Comparison of ENCODE assay signal across 22 cellular contexts in genomic region chr9:125660557-125660956, GRCh38. TPM values are rescaled to one million over a fixed set of nuclear protein-coding genes. Genes with fewer than 3 reads are reported as not detected.
DNase-seq lines count a peak whose midpoint lies in the region; ATAC-seq, FAIRE-seq and TF ChIP-seq lines count a peak whose summit lies in the region.
"Had no signal": no experiment of that assay in that cellular context is flagged by ENCODE, and none has a peak within 500 bp of the region (broad histone marks: within the 10 kb centered on the region; RNA-seq: fewer than 3 reads in every experiment).

No MANE protein-coding gene starts in this region.

- no peak overlapping the region for H3K23ac ChIP-seq in mesendoderm (ENCODE audit: low read length)

- DNase-seq in activated CD4-positive, alpha-beta memory T cell treated with anti-CD3 and anti-CD28 coated beads for 36 hours: peak; percentile 18
- DNase-seq in activated CD4-positive, alpha-beta memory T cell treated with anti-CD3 and anti-CD28 coated beads, Interleukin-2, amount 10 ng/mL, durations not matched to agents 7 days and 5 days: no peak
- DNase-seq in GM23248: no peak
- no peak for DNase-seq in GM12878 (ENCODE audit: low read depth, low spot score)
- DNase-seq in mesendoderm: peak; percentile 55
- no peak for DNase-seq in cerebellar cortex (ENCODE audit: low spot score)
- DNase-seq in CD1c-positive myeloid dendritic cell (ENCODE audit: extremely low spot score): no peak
- no peak for DNase-seq in C1 segment of cervical spinal cord (lab: John Stamatoyannopoulos, UW)
- DNase-seq: CD4-positive, alpha-beta memory T cell; COR-L47; DMS53; NCI-H1048; NCI-H1417; NCI-H1694; NCI-H2029 treated with DMSO at 0.1 percent for 48 hours; NCI-H446 treated with DMSO at 0.1 percent for 48 hours; NCI-H526; SHP77 had no signal

- no peak for FAIRE-seq in GM12878 (lab: Jason Lieb, UNC)

- H3K9me3 Mint-ChIP-seq in activated CD4-positive, alpha-beta memory T cell treated with anti-CD3 and anti-CD28 coated beads for 36 hours: no peaks in the 10 kb centered on the region
- no peaks in the 10 kb centered on the region for H3K9me3 Mint-ChIP-seq in activated CD4-positive, alpha-beta memory T cell treated with anti-CD3 and anti-CD28 coated beads, Interleukin-2, amount 10 ng/mL, durations not matched to agents 7 days and 5 days
- H3K9me3 Mint-ChIP-seq: CD4-positive, alpha-beta memory T cell had no signal

- no peak for TF ChIP-seq POLR2A in GM12878 (IDR thresholded peaks at IDR 0.05; ENCODE audit: low read depth, low read length)

- SMC1A ChIA-PET in GM12878 (lab: Charles Lee; ENCODE audit: uncharacterized antibody, unreplicated experiment): interaction anchor here (0.5 to 4.9 kb wide), 12 partner anchors 8 to 1572 kb away, joined by 3 to 19 read pairs (median 6); partner anchors contain the start of gene MAPKAP1

- POLR2A ChIA-PET in activated CD4-positive, alpha-beta memory T cell treated with anti-CD3 and anti-CD28 coated beads for 36 hours (lab: Charles Lee): interaction anchor here (1.8 kb wide), 1 partner anchor 10 kb away, joined by 6 read pairs; no protein-coding TSS in a partner anchor
- POLR2A ChIA-PET in activated CD4-positive, alpha-beta memory T cell treated with anti-CD3 and anti-CD28 coated beads, Interleukin-2, amount 10 ng/mL, durations not matched to agents 7 days and 5 days (lab: Charles Lee): no interaction called here
- POLR2A ChIA-PET in GM12878 (lab: Charles Lee): interaction anchor here (0.7 to 2.6 kb wide), 6 partner anchors 9 to 27 kb away, joined by 3 to 20 read pairs (median 3); no protein-coding TSS in a partner anchor

- no peaks in the 10 kb centered on the region for H3K27me3 Mint-ChIP-seq in activated CD4-positive, alpha-beta memory T cell treated with anti-CD3 and anti-CD28 coated beads for 36 hours
- no peaks in the 10 kb centered on the region for H3K27me3 Mint-ChIP-seq in activated CD4-positive, alpha-beta memory T cell treated with anti-CD3 and anti-CD28 coated beads, Interleukin-2, amount 10 ng/mL, durations not matched to agents 7 days and 5 days
- H3K27me3 Mint-ChIP-seq: CD4-positive, alpha-beta memory T cell had no signal

- H2BK120ac ChIP-seq in mesendoderm (ENCODE audit: low read depth, low read length): no peak overlapping the region

- intact Hi-C loops in activated CD4-positive, alpha-beta memory T cell treated with anti-CD3 and anti-CD28 coated beads for 36 hours (cut with micrococcal nuclease): loop anchor here (1.0 to 5.0 kb wide), 3 partner anchors 10 to 42 kb away; no protein-coding TSS in a partner anchor
- intact Hi-C loops in GM12878 (cut with micrococcal nuclease; ENCODE audit: unreplicated experiment): loop anchor here (1.0 kb wide), 1 partner anchor 23 kb away; no protein-coding TSS in a partner anchor

- in situ Hi-C loops in GM23248 (cut with MboI): no loop called here
- in situ Hi-C loops in GM12878 (cut with MboI): no loop called here

- RAD21 ChIA-PET in GM12878 (lab: Charles Lee; ENCODE audit: unreplicated experiment): interaction anchor here (1.0 to 4.7 kb wide), 7 partner anchors 9 to 90 kb away, joined by 3 to 28 read pairs (median 4); no protein-coding TSS in a partner anchor

- H3K79me1 ChIP-seq in mesendoderm (ENCODE audit: low read length): peaks cover 3% of the 10 kb centered on the region

- no peaks in the 10 kb centered on the region for H3K9me2 ChIP-seq in GM23248 (ENCODE audit: insufficient read depth)

- 92 to 97% methylated on average over 6 of the region's 6 CpGs for WGBS in GM23248 (ENCODE audit: low coverage in 1 of 2, low lambda C conversion rate in 2 of 2, missing lambda C conversion rate in 2 of 2), 2 experiments
- WGBS in GM12878 (ENCODE audit: insufficient coverage, insufficient replicate concordance, low lambda C conversion rate, missing lambda C conversion rate): 54% methylated on average over 6 of the region's 6 CpGs
- WGBS in mesendoderm (ENCODE audit: extremely low coverage, insufficient coverage, low lambda C conversion rate): no CpG with 5 or more reads among the region's 6 CpGs

- H2BK15ac ChIP-seq in mesendoderm (replicated peaks; ENCODE audit: low read depth): no peak overlapping the region

- TF ChIP-seq RAD21 in GM12878 (IDR thresholded peaks at IDR 0.05; ENCODE audit: insufficient read depth, low read depth, low read length): no peak

- H3K56ac ChIP-seq in mesendoderm (ENCODE audit: low read length): no peak overlapping the region

- peaks cover 19% of the 10 kb centered on the region for H3K36me3 Mint-ChIP-seq in activated CD4-positive, alpha-beta memory T cell treated with anti-CD3 and anti-CD28 coated beads for 36 hours
- H3K36me3 Mint-ChIP-seq in activated CD4-positive, alpha-beta memory T cell treated with anti-CD3 and anti-CD28 coated beads, Interleukin-2, amount 10 ng/mL, durations not matched to agents 7 days and 5 days (ENCODE audit: low read depth): peaks cover 10% of the 10 kb centered on the region

- TF ChIP-seq EP300 in GM12878 (IDR thresholded peaks at IDR 0.05; ENCODE audit: borderline replicate concordance in 1 of 2, control insufficient read depth in 1 of 2, low read depth in 2 of 2, low read length in 2 of 2): no peak

- H3K27me3 ChIP-seq in GM23248 (replicated peaks; ENCODE audit: insufficient read depth) (no peaks in the 10 kb centered on the region), GM12878 (replicated peaks in 1 of 2; ENCODE audit: control insufficient read depth in 2 of 2, insufficient read depth in 2 of 2, low read length in 1 of 2) (no peaks in the 10 kb centered on the region), mesendoderm (ENCODE audit: insufficient read depth, low read length, poor library complexity) (no peaks in the 10 kb centered on the region)
- H3K27me3 ChIP-seq: BLaER1 had no signal

- H3K36me3 ChIP-seq in GM23248 (ENCODE audit: low read depth) (no peaks in the 10 kb centered on the region), GM12878 (ENCODE audit: control insufficient read depth in 2 of 2, insufficient read depth in 2 of 2, low read length in 1 of 2) (peaks cover 4 to 5% of the 10 kb centered on the region in 2 experiments; a peak in 3 of 4 replicates), mesendoderm (ENCODE audit: control insufficient read depth, insufficient read depth, low read length) (no peaks in the 10 kb centered on the region)

- no TSS peak for BruUV-seq in GM12878 (replicated peaks; lab: Mats Ljungman, UMichigan)

- TF ChIP-seq CTCF in GM12878 (IDR thresholded peaks at IDR 0.05 in 2 of 3, conservative IDR thresholded peaks at IDR 0.05 in 1 of 3; ENCODE audit: control insufficient read depth in 2 of 3, extremely low read depth in 1 of 3, insufficient read depth in 1 of 3, low read depth in 3 of 3, low read length in 3 of 3): no peak

- no peak overlapping the region for H4K8ac ChIP-seq in mesendoderm (ENCODE audit: low read depth, low read length)

- H4K5ac ChIP-seq in mesendoderm (ENCODE audit: low read length): no peak overlapping the region

- no peak overlapping the region for H2AFZ ChIP-seq in GM23248
- no peak overlapping the region for H2AFZ ChIP-seq in GM12878 (ENCODE audit: control insufficient read depth, low read depth, low read length)

- H3K79me2 ChIP-seq in GM23248 (ENCODE audit: insufficient read depth) (peaks cover 69% of the 10 kb centered on the region), GM12878 (ENCODE audit: control insufficient read depth, insufficient read depth, low read length) (peaks cover 17% of the 10 kb centered on the region), mesendoderm (ENCODE audit: control insufficient read depth, insufficient read depth, low read length) (no peaks in the 10 kb centered on the region)

- H3K4me1 Mint-ChIP-seq in activated CD4-positive, alpha-beta memory T cell treated with anti-CD3 and anti-CD28 coated beads for 36 hours (ENCODE audit: low read depth): peaks cover 12% of the 10 kb centered on the region
- peaks cover 10% of the 10 kb centered on the region for H3K4me1 Mint-ChIP-seq in activated CD4-positive, alpha-beta memory T cell treated with anti-CD3 and anti-CD28 coated beads, Interleukin-2, amount 10 ng/mL, durations not matched to agents 7 days and 5 days

- H3K4me3 ChIP-seq in GM23248 (no peak overlapping the region), GM12878 (no peak overlapping the region), mesendoderm (ENCODE audit: low read length) (no peak overlapping the region)
- H3K4me3 ChIP-seq: BLaER1 had no signal

- H3K27ac Mint-ChIP-seq in activated CD4-positive, alpha-beta memory T cell treated with anti-CD3 and anti-CD28 coated beads for 36 hours: no peak overlapping the region
- H3K27ac Mint-ChIP-seq in activated CD4-positive, alpha-beta memory T cell treated with anti-CD3 and anti-CD28 coated beads, Interleukin-2, amount 10 ng/mL, durations not matched to agents 7 days and 5 days: no peak overlapping the region
- H3K27ac Mint-ChIP-seq: CD4-positive, alpha-beta memory T cell had no signal

- no peak overlapping the region for H3K4ac ChIP-seq in mesendoderm (ENCODE audit: low read depth, low read length)

- H2AK5ac ChIP-seq in mesendoderm (ENCODE audit: low read length): no peak overlapping the region

- no peak overlapping the region for H2BK5ac ChIP-seq in mesendoderm (ENCODE audit: low read length)

- H3K27ac ChIP-seq in GM23248: peak overlapping the region; percentile 81
- peak overlapping the region; percentile 64; the same call in 1 of the 2 replicates for H3K27ac ChIP-seq in GM12878 (ENCODE audit: control insufficient read depth, insufficient read depth)
- H3K27ac ChIP-seq in mesendoderm (ENCODE audit: low read depth, low read length): no peak overlapping the region
- H3K27ac ChIP-seq: BLaER1, HL-60, RWPE1 had no signal

- H3K4me1 ChIP-seq in GM23248 (ENCODE audit: insufficient read depth) (peaks cover 36% of the 10 kb centered on the region), GM12878 (ENCODE audit: control insufficient read depth, insufficient read depth, low read length) (peaks cover 21% of the 10 kb centered on the region), mesendoderm (ENCODE audit: control insufficient read depth, low read depth, low read length) (peaks cover 4% of the 10 kb centered on the region)

- no peaks in the 10 kb centered on the region for H3K9me3 ChIP-seq in GM23248 (ENCODE audit: low read depth)
- no peaks in the 10 kb centered on the region; the same call in 2 of the 3 replicates for H3K9me3 ChIP-seq in GM12878 (replicated peaks; ENCODE audit: control insufficient read depth, insufficient read depth, low read length)

- ATAC-seq in GM12878: no peak
- ATAC-seq: HCT116 had no signal

- H3F3A ChIP-seq in GM23248 (ENCODE audit: insufficient read depth): peaks cover 44% of the 10 kb centered on the region

- H3K4me3 Mint-ChIP-seq in activated CD4-positive, alpha-beta memory T cell treated with anti-CD3 and anti-CD28 coated beads for 36 hours: no peak overlapping the region
- H3K4me3 Mint-ChIP-seq in activated CD4-positive, alpha-beta memory T cell treated with anti-CD3 and anti-CD28 coated beads, Interleukin-2, amount 10 ng/mL, durations not matched to agents 7 days and 5 days: no peak overlapping the region
- H3K4me3 Mint-ChIP-seq: CD4-positive, alpha-beta memory T cell had no signal

- H4K20me1 ChIP-seq in GM23248 (ENCODE audit: insufficient read depth) (no peaks in the 10 kb centered on the region), GM12878 (ENCODE audit: control insufficient read depth, insufficient read depth) (no peaks in the 10 kb centered on the region)
- H4K20me1 ChIP-seq: BLaER1 had no signal

- CTCF ChIA-PET in activated CD4-positive, alpha-beta memory T cell treated with anti-CD3 and anti-CD28 coated beads for 36 hours (lab: Charles Lee): no interaction called here
- CTCF ChIA-PET in activated CD4-positive, alpha-beta memory T cell treated with anti-CD3 and anti-CD28 coated beads, Interleukin-2, amount 10 ng/mL, durations not matched to agents 7 days and 5 days (lab: Charles Lee): no interaction called here
- CTCF ChIA-PET in GM12878 (lab: Yijun Ruan, JAX): interaction anchor here (1.0 to 2.6 kb wide), 4 partner anchors 9 to 27 kb away, joined by 3 to 9 read pairs (median 4); no protein-coding TSS in a partner anchor

- H3K4me2 ChIP-seq in GM23248 (ENCODE audit: unreplicated experiment): peak overlapping the region; percentile 47
- peak overlapping the region; percentile 58 for H3K4me2 ChIP-seq in GM12878 (ENCODE audit: control insufficient read depth, insufficient read depth)
- H3K4me2 ChIP-seq in mesendoderm (ENCODE audit: low read length): no peak overlapping the region
- H3K4me2 ChIP-seq: BLaER1 had no signal

- no peak overlapping the region for H3K18ac ChIP-seq in mesendoderm (ENCODE audit: low read length)

- H3K9ac ChIP-seq in GM23248 (peak overlapping the region; percentile 51; the same call in 1 of the 2 replicates), GM12878 (ENCODE audit: control insufficient read depth, insufficient read depth, low read length) (no peak overlapping the region), mesendoderm (ENCODE audit: low read length) (no peak overlapping the region)
- H3K9ac ChIP-seq: BLaER1 had no signal

RNA-seq across cellular contexts. Expression of gene MAPKAP1, which starts 46.5 kb away (rescaled TPM):
- 10 to 100 TPM; 55.3 to 57.9 TPM for total RNA-seq in activated CD4-positive, alpha-beta memory T cell treated with anti-CD3 and anti-CD28 coated beads for 36 hours
- total RNA-seq in activated CD4-positive, alpha-beta memory T cell treated with anti-CD3 and anti-CD28 coated beads, Interleukin-2, amount 10 ng/mL, durations not matched to agents 7 days and 5 days: 10 to 100 TPM; 47.2 to 48.0 TPM
- total RNA-seq in GM23248 (2014; rRNA removed; shearing (Covaris generic)): 74.5 and 75.1 TPM in 2 replicates
- polyA plus RNA-seq in GM23248 (2016; fragmentation: Nextera tagmentation; extraction: Ambion mirVana): 65.5 and 68.5 TPM in 2 replicates
- 256 and 276 TPM in 2 replicates for total RNA-seq in GM12878 (2013; cell fraction: nucleolus; rRNA removed)
- 106 and 126 TPM in 2 replicates for total RNA-seq in GM12878 (2014; rRNA removed)
- 78.0 and 83.0 TPM in 2 replicates for total RNA-seq in GM12878 (2014; rRNA removed; fragmentation: Illumina TruSeq; extraction: Trizol)
- total RNA-seq in GM12878 (2021): 98.0 and 107 TPM in 2 replicates
- 45.0 TPM for polyA plus RNA-seq in GM12878 (2011; ENCODE audit: low read depth)
- polyA plus RNA-seq in GM12878 (2011; rRNA removed): 159 and 188 TPM in 2 replicates
- 130 and 173 TPM in 2 replicates for polyA plus RNA-seq in GM12878 (2011; cell fraction: cytosol; rRNA removed)
- polyA plus RNA-seq in GM12878 (2011; cell fraction: nucleus; rRNA removed): 145 and 148 TPM in 2 replicates
- 56.7 and 64.6 TPM in 2 replicates for polyA plus RNA-seq in GM12878 (2012)
- 111 and 113 TPM in 2 replicates for polyA plus RNA-seq in GM12878 (2014; fragmentation: Illumina TruSeq; extraction: Trizol)
- 10 to 100 TPM in 1 of 2 experiments, 1 to 10 TPM in 1; 5.1 to 11.7 TPM for polyA plus RNA-seq in GM12878 (2014; fragmentation: Nextera tagmentation; extraction: Ambion mirVana)
- 94.5 and 109 TPM in 2 replicates for polyA plus RNA-seq in GM12878 (2014; rRNA removed)
- polyA plus RNA-seq in GM12878 (2016; fragmentation: Nextera tagmentation; extraction: Ambion mirVana): 100 to 1,000 TPM; 102 to 111 TPM
- 175 and 230 TPM in 2 replicates for polyA minus RNA-seq in GM12878 (2011; rRNA and poly(A)+ RNA removed)
- 27.7 and 30.5 TPM in 2 replicates for polyA minus RNA-seq in GM12878 (2011; cell fraction: cytosol; rRNA and poly(A)+ RNA removed)
- 143 and 252 TPM in 2 replicates for polyA minus RNA-seq in GM12878 (2011; cell fraction: nucleus; rRNA and poly(A)+ RNA removed)
- polyA plus RNA-seq in mesendoderm (2013, experiment 1 of 2): 93.2 TPM
- polyA plus RNA-seq in mesendoderm (2013, experiment 2 of 2): 93.8 TPM

Comparison
In these comparisons a context has a peak if more than half of its experiments do, and no peak if none do; other contexts are left out.
1. DNase-seq: peak in activated CD4-positive, alpha-beta memory T cell treated with anti-CD3 and anti-CD28 coated beads for 36 hours (single experiment) and mesendoderm (single experiment); none in activated CD4-positive, alpha-beta memory T cell treated with anti-CD3 and anti-CD28 coated beads, Interleukin-2, amount 10 ng/mL, durations not matched to agents 7 days and 5 days (single experiment), GM23248 (single experiment), GM12878 (single experiment), cerebellar cortex (single experiment), CD1c-positive myeloid dendritic cell (single experiment) and C1 segment of cervical spinal cord (0 of 14).